ENCODE assay signal across 1 cellular context in genomic region chr9:97982719-97983523, GRCh38.
TF ChIP-seq lines count a peak whose summit lies in the region.

Gene ANP32B (plus strand): TSS chr9:97983341. CDS start chr9:97983556, 215 bp downstream.

TF ChIP-seq in IMR-90, 13 proteins besides CTCF, POLR2A, EP300 and RAD21 (continued from another document):
- TF ChIP-seq MAZ (IDR thresholded peaks at IDR 0.05; ENCODE audit: borderline replicate concordance, low read depth, low read length) (peak; percentile 97), RFX5 (IDR thresholded peaks at IDR 0.05; ENCODE audit: low read depth, low read length) (no peak), FOS (IDR thresholded peaks at IDR 0.05; ENCODE audit: low read depth, low read length) (no peak), NFE2L2 (IDR thresholded peaks at IDR 0.05; ENCODE audit: low read depth, low read length) (no peak), BHLHE40 (IDR thresholded peaks at IDR 0.05; ENCODE audit: low read depth, low read length) (peak; percentile 59), RCOR1 (IDR thresholded peaks at IDR 0.05; ENCODE audit: insufficient replicate concordance, low read length) (no peak), MXI1 (IDR thresholded peaks at IDR 0.05; ENCODE audit: borderline replicate concordance, low read depth, low read length) (0 out of 2 replicates have a peak, but pooled peaks have one; percentile 32), USF2 (IDR thresholded peaks at IDR 0.05; ENCODE audit: low read depth, low read length) (no peak), CHD1 (IDR thresholded peaks at IDR 0.05; ENCODE audit: low read depth, low read length) (no peak; the same call in 1 of the 2 replicates), ELK1 (IDR thresholded peaks at IDR 0.05; ENCODE audit: borderline replicate concordance, low read depth, low read length) (no peak), SMC3 (IDR thresholded peaks at IDR 0.05; ENCODE audit: low read depth, low read length) (peak; percentile 27; the same call in 1 of the 2 replicates)
TF ChIP-seq in IMR-90: peak in this region for 5.
